ENCODE assay signal across 1 cellular context in genomic region chr17:83152221-83152744, GRCh38.
TF ChIP-seq lines count a peak whose summit lies in the region.

No MANE protein-coding gene starts in this region.

TF ChIP-seq in SK-N-SH, 30 proteins besides CTCF, POLR2A, EP300 and RAD21 (continued from another document):
- TF ChIP-seq IRF3 (IDR thresholded peaks at IDR 0.05; ENCODE audit: low read depth, low read length) (no peak), GABPA (IDR thresholded peaks at IDR 0.05; ENCODE audit: low read depth) (no peak), USF2 (IDR thresholded peaks at IDR 0.05; ENCODE audit: borderline replicate concordance, low read depth, low read length) (no peak), TAF1 (IDR thresholded peaks at IDR 0.05; ENCODE audit: borderline replicate concordance, low read depth, low read length) (no peak), FOXJ3 (CRISPR knock-in tag; IDR thresholded peaks at IDR 0.05) (no peak)
